Comparison of ENCODE assay signal across 26 cellular contexts in the genomic region with DNA sequence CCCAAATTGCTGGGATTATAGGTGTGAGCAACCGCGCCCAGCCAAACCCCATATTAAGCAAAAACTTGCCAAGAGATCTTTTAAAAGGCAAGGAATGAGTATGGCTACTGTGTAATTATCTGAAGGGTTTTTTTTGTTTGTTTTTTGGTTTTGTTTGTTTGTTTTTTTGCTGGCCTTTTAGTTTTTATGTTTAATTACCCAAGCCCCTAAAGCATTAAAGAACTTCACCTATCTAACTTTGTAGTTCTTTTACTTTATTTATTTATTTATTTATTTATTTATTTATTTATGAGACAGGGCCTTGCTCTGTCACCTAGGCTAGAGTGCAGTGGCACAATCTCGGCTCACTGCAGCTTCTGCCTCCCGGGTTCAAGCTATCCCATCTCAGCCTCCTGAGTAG.
"Had no signal": no experiment of that assay in that cellular context is flagged by ENCODE, and none has a peak within 500 bp of the region (broad histone marks: within the 10 kb centered on the region; RNA-seq: fewer than 3 reads in every experiment).

No MANE protein-coding gene starts in this region.

- H3K27me3 Mint-ChIP-seq: naive thymus-derived CD4-positive, alpha-beta T cell; progenitor cell of endocrine pancreas; stimulated activated naive B cell treated with anti-CD40 and anti-IgM and Interleukin-4, amounts not matched to agents 10 μg/mL and 1 μg/mL and 100 μg/mL, for 72 hours; stimulated activated naive CD8-positive, alpha-beta T cell treated with anti-CD3 and anti-CD28 coated beads, Interleukin-15, Interleukin-2, amounts not matched to agents 100 ng/mL and 50 ng/mL, for 24 hours had no signal

- H3K9me3 ChIP-seq: esophagus squamous epithelium, heart right ventricle, left lung, right lobe of liver, transverse colon, upper lobe of right lung, uterus had no signal

- H3K9me3 Mint-ChIP-seq: naive thymus-derived CD4-positive, alpha-beta T cell; nephron; neural progenitor cell; stimulated activated naive B cell treated with anti-CD40 and anti-IgM and Interleukin-4, amounts not matched to agents 10 μg/mL and 1 μg/mL and 100 μg/mL, for 72 hours; stimulated activated naive CD8-positive, alpha-beta T cell treated with anti-CD3 and anti-CD28 coated beads, Interleukin-15, Interleukin-2, amounts not matched to agents 100 ng/mL and 50 ng/mL, for 24 hours had no signal

- DNase-seq: dermis blood vessel endothelial cell; effector memory CD4-positive, alpha-beta T cell; erythroblast; esophagus squamous epithelium; foreskin melanocyte; glutamatergic neuron; heart right ventricle; hippocampal formation; left cardiac atrium; left lung; mesendoderm; midbrain; naive thymus-derived CD4-positive, alpha-beta T cell; right lobe of liver; small intestine; stimulated activated CD4-positive, alpha-beta T cell treated with anti-CD3 and anti-CD28 coated beads, Interleukin-15, amount 100 ng/mL, for 24 hours; stimulated activated CD4-positive, alpha-beta T cell treated with anti-CD3 and anti-CD28 coated beads, Interleukin-2, amount 100 ng/mL, for 48 hours; stimulated activated naive B cell treated with anti-CD40 and anti-IgM and Interleukin-4, amounts not matched to agents 10 μg/mL and 1 μg/mL and 100 μg/mL, for 72 hours; transverse colon; upper lobe of right lung; uterus had no signal

- H3K27me3 ChIP-seq: esophagus squamous epithelium, heart right ventricle, left lung, neural progenitor cell, right lobe of liver, transverse colon, upper lobe of right lung, uterus had no signal

- H3K27ac ChIP-seq: esophagus squamous epithelium, heart right ventricle, left lung, neural progenitor cell, parathyroid adenoma, right lobe of liver, transverse colon, upper lobe of right lung, uterus had no signal

- H3K4me3 Mint-ChIP-seq: naive thymus-derived CD4-positive, alpha-beta T cell; nephron; neural progenitor cell; stimulated activated naive B cell treated with anti-CD40 and anti-IgM and Interleukin-4, amounts not matched to agents 10 μg/mL and 1 μg/mL and 100 μg/mL, for 72 hours; stimulated activated naive CD8-positive, alpha-beta T cell treated with anti-CD3 and anti-CD28 coated beads, Interleukin-15, Interleukin-2, amounts not matched to agents 100 ng/mL and 50 ng/mL, for 24 hours had no signal

- H3K4me1 Mint-ChIP-seq: neural progenitor cell had no signal

- H3K36me3 ChIP-seq: uterus had no signal

- H3K4me1 ChIP-seq: neural progenitor cell, right lobe of liver, uterus had no signal

- ATAC-seq: heart right ventricle; left cardiac atrium; left lung; naive thymus-derived CD4-positive, alpha-beta T cell; right lobe of liver; stimulated activated naive B cell treated with anti-CD40 and anti-IgM and Interleukin-4, amounts not matched to agents 10 μg/mL and 1 μg/mL and 100 μg/mL, for 72 hours; upper lobe of right lung had no signal

- H3K27ac Mint-ChIP-seq: nephron; neural progenitor cell; progenitor cell of endocrine pancreas; stimulated activated naive B cell treated with anti-CD40 and anti-IgM and Interleukin-4, amounts not matched to agents 10 μg/mL and 1 μg/mL and 100 μg/mL, for 72 hours; stimulated activated naive CD8-positive, alpha-beta T cell treated with anti-CD3 and anti-CD28 coated beads, Interleukin-15, Interleukin-2, amounts not matched to agents 100 ng/mL and 50 ng/mL, for 24 hours had no signal

- H3K4me3 ChIP-seq: esophagus squamous epithelium, heart right ventricle, left lung, neural progenitor cell, right lobe of liver, transverse colon, upper lobe of right lung, uterus had no signal
